In genomic region chr17:67260051-67260987, GRCh38 we compare ENCODE assay signal across 10 cellular contexts. TPM values are rescaled to one million over a fixed set of nuclear protein-coding genes. Genes with fewer than 3 reads are reported as not detected.
DNase-seq lines count a peak whose midpoint lies in the region; ATAC-seq, FAIRE-seq and TF ChIP-seq lines count a peak whose summit lies in the region.
"Had no signal": no experiment of that assay in that cellular context is flagged by ENCODE, and none has a peak within 500 bp of the region (broad histone marks: within the 10 kb centered on the region; RNA-seq: fewer than 3 reads in every experiment).

No MANE protein-coding gene starts in this region.

- peak overlapping the region; percentile 68 for H3K27ac Mint-ChIP-seq in activated CD8-positive, alpha-beta memory T cell treated with anti-CD3 and anti-CD28 coated beads, Interleukin-2, amount 10 ng/mL, durations not matched to agents 7 days and 5 days

- no peak for ATAC-seq in activated CD8-positive, alpha-beta memory T cell treated with anti-CD3 and anti-CD28 coated beads, Interleukin-2, amount 10 ng/mL, durations not matched to agents 7 days and 5 days
- ATAC-seq in HG02763 (IDR thresholded peaks at IDR 0.05; ENCODE audit: unreplicated experiment): no peak
- no peak for ATAC-seq in GM18520 (IDR thresholded peaks at IDR 0.05; ENCODE audit: unreplicated experiment)

- H3K27me3 ChIP-seq in bronchial epithelial cell (ENCODE audit: control insufficient read depth, insufficient read depth, low read length): no peaks in the 10 kb centered on the region

- FAIRE-seq in bronchial epithelial cell (lab: Jason Lieb, UNC): no peak

- H3K9me3 Mint-ChIP-seq in activated CD8-positive, alpha-beta memory T cell treated with anti-CD3 and anti-CD28 coated beads, Interleukin-2, amount 10 ng/mL, durations not matched to agents 7 days and 5 days (ENCODE audit: low read depth): peaks cover 2% of the 10 kb centered on the region

- DNase-seq in activated CD8-positive, alpha-beta memory T cell treated with anti-CD3 and anti-CD28 coated beads, Interleukin-2, amount 10 ng/mL, durations not matched to agents 7 days and 5 days: no peak
- DNase-seq in activated CD8-positive, alpha-beta memory T cell treated with anti-CD3 and anti-CD28 coated beads, Interleukin-2, amount 50 U/mL, for 4 hours: no peak
- DNase-seq in bronchial epithelial cell (ENCODE audit: low read depth) (peak; percentile 43), mesenteric fat pad (ENCODE audit: low spot score) (peak; percentile 12), G401 (ENCODE audit: low spot score) (no peak)
- DNase-seq in activated T-cell treated with anti-CD3 and anti-CD28 coated beads, Interleukin-2, amount 50 U/mL, for 1 hour: no peak
- DNase-seq: COR-L47, NCI-H2171 had no signal

- peaks cover 48% of the 10 kb centered on the region for H3K4me1 Mint-ChIP-seq in activated CD8-positive, alpha-beta memory T cell treated with anti-CD3 and anti-CD28 coated beads, Interleukin-2, amount 10 ng/mL, durations not matched to agents 7 days and 5 days

- CTCF ChIA-PET in activated CD8-positive, alpha-beta memory T cell treated with anti-CD3 and anti-CD28 coated beads, Interleukin-2, amount 10 ng/mL, durations not matched to agents 7 days and 5 days (lab: Charles Lee): no interaction called here

- no peaks in the 10 kb centered on the region for H3K27me3 Mint-ChIP-seq in activated CD8-positive, alpha-beta memory T cell treated with anti-CD3 and anti-CD28 coated beads, Interleukin-2, amount 10 ng/mL, durations not matched to agents 7 days and 5 days

- H3K4me3 Mint-ChIP-seq in activated CD8-positive, alpha-beta memory T cell treated with anti-CD3 and anti-CD28 coated beads, Interleukin-2, amount 10 ng/mL, durations not matched to agents 7 days and 5 days: no peak overlapping the region

- in situ Hi-C loops in G401 (cut with HindIII; ENCODE audit: low sequenced_read_pairs): no loop called here

- H3K36me3 Mint-ChIP-seq in activated CD8-positive, alpha-beta memory T cell treated with anti-CD3 and anti-CD28 coated beads, Interleukin-2, amount 10 ng/mL, durations not matched to agents 7 days and 5 days: peaks cover 20% of the 10 kb centered on the region

- no peak for TF ChIP-seq CTCF in bronchial epithelial cell (IDR thresholded peaks at IDR 0.05; ENCODE audit: insufficient read depth, low read length, severe bottlenecking)

- H3K4me3 ChIP-seq in bronchial epithelial cell (ENCODE audit: low read depth, low read length): no peak overlapping the region

- no peaks in the 10 kb centered on the region for H3K36me3 ChIP-seq in bronchial epithelial cell (ENCODE audit: control insufficient read depth, insufficient read depth, low read length)

RNA-seq across cellular contexts. Expression of gene HELZ, which starts 15.3 kb away (rescaled TPM):
- 100 to 1,000 TPM in 1 of 2 experiments, 10 to 100 TPM in 1; 77.5 to 102 TPM for total RNA-seq in activated CD8-positive, alpha-beta memory T cell treated with anti-CD3 and anti-CD28 coated beads, Interleukin-2, amount 10 ng/mL, durations not matched to agents 7 days and 5 days
- total RNA-seq in bronchial epithelial cell: 35.7 and 51.1 TPM in 2 replicates
- 68.8 TPM for total RNA-seq in mesenteric fat pad
- 49.9 and 75.0 TPM in 2 replicates for total RNA-seq in G401 (2014; rRNA removed; shearing (Covaris generic))

Comparison
In these comparisons a context has a peak if more than half of its experiments do, and no peak if none do; other contexts are left out.
1. DNase-seq: peak in bronchial epithelial cell (single experiment) and mesenteric fat pad (single experiment); none in activated CD8-positive, alpha-beta memory T cell treated with anti-CD3 and anti-CD28 coated beads, Interleukin-2, amount 10 ng/mL, durations not matched to agents 7 days and 5 days (single experiment), activated CD8-positive, alpha-beta memory T cell treated with anti-CD3 and anti-CD28 coated beads, Interleukin-2, amount 50 U/mL, for 4 hours (single experiment), G401 (single experiment) and activated T-cell treated with anti-CD3 and anti-CD28 coated beads, Interleukin-2, amount 50 U/mL, for 1 hour (single experiment).